Comparison of ENCODE assay signal across 12 cellular contexts in the genomic region with DNA sequence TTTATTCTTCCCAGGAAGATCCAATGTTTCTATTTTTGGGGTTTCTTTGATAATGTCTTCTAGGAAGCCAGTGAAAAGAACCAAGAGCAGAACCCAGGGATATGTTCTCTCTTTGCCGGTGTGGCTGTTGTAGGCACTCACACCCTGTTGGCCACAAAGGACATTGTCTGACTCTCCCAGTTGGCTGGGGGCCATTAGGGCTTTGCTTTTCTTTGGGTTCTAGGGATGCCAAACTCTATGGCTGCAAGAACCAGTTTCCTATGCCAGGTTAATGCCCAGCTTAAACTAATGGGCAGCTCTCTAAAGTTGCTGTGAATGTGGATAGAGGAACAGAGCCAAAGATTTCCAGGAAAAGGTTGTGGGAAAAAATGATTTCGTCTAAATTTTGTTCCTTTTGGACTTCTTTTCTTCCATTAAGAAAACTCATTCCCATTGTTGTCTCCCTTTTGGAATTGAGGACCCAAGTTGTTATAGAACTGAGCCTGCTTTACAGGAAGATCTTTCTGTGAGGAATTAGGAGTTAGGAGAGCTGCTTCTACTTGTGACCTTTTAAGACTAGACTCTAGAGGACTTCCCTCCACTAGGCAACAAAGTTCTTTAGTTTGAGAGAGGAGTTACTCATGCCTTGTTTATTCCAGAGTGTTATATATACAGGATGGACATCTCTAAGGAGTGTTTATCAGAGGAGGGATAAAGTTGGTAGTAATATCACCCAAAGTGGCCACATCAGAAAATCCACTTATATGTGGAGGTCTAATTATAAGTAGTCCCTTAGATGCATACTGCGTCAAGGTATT. TPM values are rescaled to one million over a fixed set of nuclear protein-coding genes. Genes with fewer than 3 reads are reported as not detected.
DNase-seq lines count a peak whose midpoint lies in the region; ATAC-seq and TF ChIP-seq lines count a peak whose summit lies in the region.
"Had no signal": no experiment of that assay in that cellular context is flagged by ENCODE, and none has a peak within 500 bp of the region (broad histone marks: within the 10 kb centered on the region; RNA-seq: fewer than 3 reads in every experiment).

No MANE protein-coding gene starts in this region.

- H3K4me1 Mint-ChIP-seq in activated naive CD8-positive, alpha-beta T cell (ENCODE audit: low read depth): peaks cover 19% of the 10 kb centered on the region
- peaks cover 13% of the 10 kb centered on the region for H3K4me1 Mint-ChIP-seq in activated naive CD8-positive, alpha-beta T cell treated with anti-CD3 and anti-CD28 coated beads for 36 hours
- H3K4me1 Mint-ChIP-seq in neural progenitor cell (peaks cover 66% of the 10 kb centered on the region), T-helper 17 cell (peaks cover 9% of the 10 kb centered on the region)

- H4K20me1 ChIP-seq in neural progenitor cell (ENCODE audit: low read depth): no peaks in the 10 kb centered on the region

- no peaks in the 10 kb centered on the region for H3K27me3 Mint-ChIP-seq in activated naive CD8-positive, alpha-beta T cell
- no peaks in the 10 kb centered on the region for H3K27me3 Mint-ChIP-seq in activated naive CD8-positive, alpha-beta T cell treated with anti-CD3 and anti-CD28 coated beads for 36 hours
- H3K27me3 Mint-ChIP-seq in neural progenitor cell (ENCODE audit: insufficient read depth, low read depth): peaks cover 2% of the 10 kb centered on the region
- H3K27me3 Mint-ChIP-seq in T-helper 17 cell: no peaks in the 10 kb centered on the region

- H3K27me3 ChIP-seq in cardiac muscle cell (no peaks in the 10 kb centered on the region), neural progenitor cell (no peaks in the 10 kb centered on the region), aorta (ENCODE audit: control insufficient read depth in 1 of 2, insufficient read depth in 2 of 2, low read length in 1 of 2) (no peaks in the 10 kb centered on the region)

- no peaks in the 10 kb centered on the region for H3K9me3 ChIP-seq in cardiac muscle cell (ENCODE audit: low read depth)
- H3K9me3 ChIP-seq in neural progenitor cell (ENCODE audit: low read depth): no peaks in the 10 kb centered on the region
- no peaks in the 10 kb centered on the region for H3K9me3 ChIP-seq in aorta (ENCODE audit: control insufficient read depth, low read length)
- no peaks in the 10 kb centered on the region for H3K9me3 ChIP-seq in T-helper 17 cell (ENCODE audit: control insufficient read depth, low read length, poor library complexity, severe bottlenecking)
- H3K9me3 ChIP-seq: A549 had no signal

- no peak for TF ChIP-seq CTCF in cardiac muscle cell (IDR thresholded peaks at IDR 0.05; ENCODE audit: low read depth, low read length)
- no peak for TF ChIP-seq CTCF in neural progenitor cell (IDR thresholded peaks at IDR 0.05)

- peak overlapping the region; percentile 93 for H3K27ac ChIP-seq in cardiac muscle cell
- peak overlapping the region; percentile 46 for H3K27ac ChIP-seq in neural progenitor cell
- peak overlapping the region in 1 of 2 donors; percentile 41 for H3K27ac ChIP-seq in aorta (ENCODE audit: low read depth in 1 of 2, low read length in 2 of 2)
- H3K27ac ChIP-seq: A549, RWPE1 had no signal

- H3F3A ChIP-seq in neural progenitor cell (ENCODE audit: low read depth): peaks cover 58% of the 10 kb centered on the region

- H3K4me3 ChIP-seq in cardiac muscle cell (no peak overlapping the region), neural progenitor cell (no peak overlapping the region), aorta (ENCODE audit: low read length in 2 of 2) (no peak overlapping the region)
- H3K4me3 ChIP-seq: A549, skin epidermis had no signal

- H3K4me3 Mint-ChIP-seq in activated naive CD8-positive, alpha-beta T cell: no peak overlapping the region
- H3K4me3 Mint-ChIP-seq in activated naive CD8-positive, alpha-beta T cell treated with anti-CD3 and anti-CD28 coated beads for 36 hours: no peak overlapping the region
- H3K4me3 Mint-ChIP-seq in neural progenitor cell (no peak overlapping the region), T-helper 17 cell (no peak overlapping the region)

- 6 to 14% methylated on average over 3 of the region's 3 CpGs for WGBS in aorta, 2 donors

- H3K79me2 ChIP-seq in neural progenitor cell (ENCODE audit: low read depth): peaks cover 78% of the 10 kb centered on the region

- no peak overlapping the region for H2AFZ ChIP-seq in neural progenitor cell (replicated peaks)

- H3K36me3 Mint-ChIP-seq in activated naive CD8-positive, alpha-beta T cell: peaks cover 9% of the 10 kb centered on the region
- peaks cover 2% of the 10 kb centered on the region for H3K36me3 Mint-ChIP-seq in activated naive CD8-positive, alpha-beta T cell treated with anti-CD3 and anti-CD28 coated beads for 36 hours
- H3K36me3 Mint-ChIP-seq in neural progenitor cell: peaks cover 24% of the 10 kb centered on the region
- peaks cover 10% of the 10 kb centered on the region for H3K36me3 Mint-ChIP-seq in T-helper 17 cell (ENCODE audit: low read depth)

- H3K27ac Mint-ChIP-seq in activated naive CD8-positive, alpha-beta T cell: peak overlapping the region; percentile 30
- no peak overlapping the region for H3K27ac Mint-ChIP-seq in activated naive CD8-positive, alpha-beta T cell treated with anti-CD3 and anti-CD28 coated beads for 36 hours
- H3K27ac Mint-ChIP-seq in neural progenitor cell (peak overlapping the region; percentile 39), T-helper 17 cell (no peak overlapping the region)

- H3K36me3 ChIP-seq in cardiac muscle cell (peaks cover 8% of the 10 kb centered on the region), neural progenitor cell (no peaks in the 10 kb centered on the region), aorta (ENCODE audit: control insufficient read depth in 1 of 2, insufficient read depth in 2 of 2, low read length in 1 of 2) (peaks cover 2 to 5% of the 10 kb centered on the region in 2 donors)

- ATAC-seq in aorta (ENCODE audit: low FRiP score) (peak; percentile 54), T-helper 17 cell (no peak)
- ATAC-seq: A549 had no signal

- no peaks in the 10 kb centered on the region for H3K9me3 Mint-ChIP-seq in activated naive CD8-positive, alpha-beta T cell (ENCODE audit: low read depth)
- H3K9me3 Mint-ChIP-seq in activated naive CD8-positive, alpha-beta T cell treated with anti-CD3 and anti-CD28 coated beads for 36 hours: no peaks in the 10 kb centered on the region
- H3K9me3 Mint-ChIP-seq in neural progenitor cell: no peaks in the 10 kb centered on the region

- H3K4me1 ChIP-seq in cardiac muscle cell (ENCODE audit: low read depth) (peaks cover 47% of the 10 kb centered on the region), neural progenitor cell (peaks cover 61% of the 10 kb centered on the region), aorta (ENCODE audit: control insufficient read depth in 1 of 2, insufficient read depth in 2 of 2, low read length in 2 of 2) (peaks cover 2 to 4% of the 10 kb centered on the region in 2 donors)

- DNase-seq in activated naive CD8-positive, alpha-beta T cell treated with anti-CD3 and anti-CD28 coated beads for 36 hours: no peak
- DNase-seq in cardiac muscle cell (ENCODE audit: low read depth in 1 of 2, low spot score in 1 of 2) (no peak), neural progenitor cell (ENCODE audit: low spot score) (no peak), aorta (peak in 1 of 2 donors; percentile 75), NCI-H146 (lab: John Stamatoyannopoulos, UW) (no peak), retina (no peak), T-helper 17 cell (no peak)
- DNase-seq: activated T-cell treated with anti-CD3 and anti-CD28 coated beads for 4 hours had no signal

- intact Hi-C loops in aorta (cut with DNase I): loop anchor here in 1 of 2 donors (2.0 kb wide), 1 partner anchor 21 kb away; no protein-coding TSS in a partner anchor

- peak overlapping the region; percentile 10 for H3K4me2 ChIP-seq in neural progenitor cell
- H3K4me2 ChIP-seq: A549 had no signal

- no peak overlapping the region for H3K9ac ChIP-seq in neural progenitor cell

RNA-seq across cellular contexts. Expression of gene COPZ1, which starts 13.1 kb away (rescaled TPM):
- total RNA-seq in activated naive CD8-positive, alpha-beta T cell treated with anti-CD3 and anti-CD28 coated beads for 36 hours: 100 to 1,000 TPM in 1 of 2 experiments, 10 to 100 TPM in 1; 96.3 to 102 TPM
- total RNA-seq in cardiac muscle cell (131 and 152 TPM in 2 replicates), neural progenitor cell (ENCODE audit: low replicate concordance) (197 and 219 TPM in 2 replicates), aorta (10 to 100 TPM; 71.5 to 72.1 TPM), T-helper 17 cell (10 to 100 TPM; 58.6 to 63.3 TPM)
- polyA plus RNA-seq in cardiac muscle cell (213 and 233 TPM in 2 replicates), aorta (10 to 100 TPM; 54.1 to 63.0 TPM)

RNA-seq across cellular contexts. Expression of gene GPR84, which starts 26.2 kb away (rescaled TPM):
- 1 to 10 TPM in 1 of 2 experiments, under 1 TPM in 1; 0.62 to 1.2 TPM for total RNA-seq in activated naive CD8-positive, alpha-beta T cell treated with anti-CD3 and anti-CD28 coated beads for 36 hours
- 0.09 TPM in 1 of 2 replicates, not detected in the other for total RNA-seq in cardiac muscle cell
- not detected in 2 replicates for polyA plus RNA-seq in cardiac muscle cell
- total RNA-seq in neural progenitor cell (ENCODE audit: low replicate concordance): not detected in 2 replicates
- 1 to 10 TPM; 1.9 TPM for total RNA-seq in aorta
- under 1 TPM in 1 of 2 donors, not detected in 1; 0.38 TPM for polyA plus RNA-seq in aorta
- under 1 TPM; 0.57 to 0.99 TPM for total RNA-seq in T-helper 17 cell
- polyA plus RNA-seq: A549 had no signal

RNA-seq across cellular contexts. Expression of gene NFE2, which starts 37.2 kb away (rescaled TPM):
- not detected for total RNA-seq in activated naive CD8-positive, alpha-beta T cell treated with anti-CD3 and anti-CD28 coated beads for 36 hours
- total RNA-seq in cardiac muscle cell (4.9 and 9.9 TPM in 2 replicates), neural progenitor cell (ENCODE audit: low replicate concordance) (2.8 and 4.3 TPM in 2 replicates), aorta (1 to 10 TPM; 3.2 to 3.3 TPM), T-helper 17 cell (10 to 100 TPM in 1 of 2 donors, 1 to 10 TPM in 1; 2.5 to 26.4 TPM)
- polyA plus RNA-seq in cardiac muscle cell (8.4 and 10.1 TPM in 2 replicates), aorta (under 1 TPM in 1 of 2 donors, not detected in 1; 0.28 TPM)

RNA-seq across cellular contexts. Expression of gene ZNF385A, which starts 46.5 kb away (rescaled TPM):
- 1 to 10 TPM; 1.0 to 1.1 TPM for total RNA-seq in activated naive CD8-positive, alpha-beta T cell treated with anti-CD3 and anti-CD28 coated beads for 36 hours
- 13.0 and 20.0 TPM in 2 replicates for total RNA-seq in cardiac muscle cell
- polyA plus RNA-seq in cardiac muscle cell: 13.4 and 16.0 TPM in 2 replicates
- 6.2 and 7.2 TPM in 2 replicates for total RNA-seq in neural progenitor cell (ENCODE audit: low replicate concordance)
- 10 to 100 TPM; 22.2 to 27.6 TPM for total RNA-seq in aorta
- polyA plus RNA-seq in aorta: 10 to 100 TPM in 1 of 2 donors, 1 to 10 TPM in 1; 4.1 to 11.5 TPM
- total RNA-seq in T-helper 17 cell: 1 to 10 TPM; 3.4 to 5.7 TPM

RNA-seq across cellular contexts. Expression of gene HNRNPA1, which starts 57.5 kb away (rescaled TPM):
- 1,000 to 10,000 TPM; 2,335 to 2,367 TPM for total RNA-seq in activated naive CD8-positive, alpha-beta T cell treated with anti-CD3 and anti-CD28 coated beads for 36 hours
- total RNA-seq in cardiac muscle cell: 782 and 963 TPM in 2 replicates
- polyA plus RNA-seq in cardiac muscle cell: 794 and 804 TPM in 2 replicates
- 1,779 and 2,341 TPM in 2 replicates for total RNA-seq in neural progenitor cell (ENCODE audit: low replicate concordance)
- total RNA-seq in aorta: 100 to 1,000 TPM; 645 to 782 TPM
- polyA plus RNA-seq in aorta: 1,000 to 10,000 TPM in 1 of 2 donors, 100 to 1,000 TPM in 1; 846 to 1,277 TPM
- total RNA-seq in T-helper 17 cell: 1,000 to 10,000 TPM; 1,531 to 1,582 TPM

Comparison
In these comparisons a context has a peak if more than half of its experiments do, and no peak if none do; other contexts are left out.
1. H3K27ac Mint-ChIP-seq: peak in activated naive CD8-positive, alpha-beta T cell (single experiment) and neural progenitor cell (single experiment); none in activated naive CD8-positive, alpha-beta T cell treated with anti-CD3 and anti-CD28 coated beads for 36 hours (single experiment) and T-helper 17 cell (single experiment).